In genomic region chr6:16694789-16695188, GRCh38 we compare ENCODE assay signal across 12 cellular contexts.
DNase-seq lines count a peak whose midpoint lies in the region; ATAC-seq and TF ChIP-seq lines count a peak whose summit lies in the region.
"Had no signal": no experiment of that assay in that cellular context is flagged by ENCODE, and none has a peak within 500 bp of the region (broad histone marks: within the 10 kb centered on the region; RNA-seq: fewer than 3 reads in every experiment).

No MANE protein-coding gene starts in this region.

- peak; percentile 44 for DNase-seq in activated CD4-positive, alpha-beta T cell treated with anti-CD3 and anti-CD28 coated beads for 48 hours
- no peak for DNase-seq in activated CD4-positive, alpha-beta T cell treated with anti-CD3 and anti-CD28 coated beads for 1 hour
- no peak for DNase-seq in natural killer cell
- no peak for DNase-seq in KBM-7
- no peak for DNase-seq in Peyer's patch
- no peak for DNase-seq in D341Med (ENCODE audit: low spot score)
- DNase-seq: Kasumi-1, RPMI8226 had no signal

- intact Hi-C loops in natural killer cell (cut with micrococcal nuclease): loop anchor here (5.0 kb wide), 1 partner anchor 42 kb away; no protein-coding TSS in a partner anchor

- in situ Hi-C loops in KBM-7 (cut with MboI; ENCODE audit: low pct_unique_long_range_greater_than_20kb, low sequenced_read_pairs): no loop called here

- no peaks in the 10 kb centered on the region for H3K9me3 Mint-ChIP-seq in natural killer cell

- H3K4me3 ChIP-seq in Peyer's patch: no peak overlapping the region

- TF ChIP-seq POLR2A in Peyer's patch (IDR thresholded peaks at IDR 0.05): no peak

- no peak for TF ChIP-seq CTCF in natural killer cell (IDR thresholded peaks at IDR 0.05)
- TF ChIP-seq CTCF in Peyer's patch (IDR thresholded peaks at IDR 0.05): no peak

- H3K27ac ChIP-seq in Peyer's patch: no peak overlapping the region
- H3K27ac ChIP-seq: epithelial cell of prostate had no signal

- no peaks in the 10 kb centered on the region for H3K27me3 Mint-ChIP-seq in natural killer cell (ENCODE audit: low read depth in 2 of 2)

- peak overlapping the region; percentile 37 to 88 for H3K27ac Mint-ChIP-seq in natural killer cell

- H3K9me3 ChIP-seq in Peyer's patch: no peaks in the 10 kb centered on the region

- peaks cover 41 to 66% of the 10 kb centered on the region in 2 donors for H3K4me1 Mint-ChIP-seq in natural killer cell

- no peaks in the 10 kb centered on the region for H3K36me3 ChIP-seq in Peyer's patch

- no peaks in the 10 kb centered on the region for H3K27me3 ChIP-seq in Peyer's patch

- peaks cover 0 to 10% (median 3%) of the 10 kb centered on the region in 4 donors for H3K4me1 ChIP-seq in Peyer's patch

- H3K36me3 Mint-ChIP-seq in natural killer cell: no peaks in the 10 kb centered on the region

- peak; percentile 59 for ATAC-seq in GM21526 (IDR thresholded peaks at IDR 0.05; ENCODE audit: low FRiP score, unreplicated experiment)
- peak; percentile 54 for ATAC-seq in HG03571 (IDR thresholded peaks at IDR 0.05; ENCODE audit: unreplicated experiment)
- ATAC-seq in natural killer cell: peak; percentile 27 to 70 (median 66)
- ATAC-seq: left lobe of liver had no signal

- H3K4me3 Mint-ChIP-seq in natural killer cell: no peak overlapping the region
